ENCODE assay signal across 9 cellular contexts in genomic region chr13:95191821-95192220, GRCh38.
DNase-seq lines count a peak whose midpoint lies in the region; ATAC-seq and TF ChIP-seq lines count a peak whose summit lies in the region.
"Had no signal": no experiment of that assay in that cellular context is flagged by ENCODE, and none has a peak within 500 bp of the region (broad histone marks: within the 10 kb centered on the region; RNA-seq: fewer than 3 reads in every experiment).

No MANE protein-coding gene starts in this region.

- H3K36me3 Mint-ChIP-seq in CD8-positive, alpha-beta T cell: peaks cover 11% of the 10 kb centered on the region
- peaks cover 2% of the 10 kb centered on the region for H3K36me3 Mint-ChIP-seq in activated CD4-positive, alpha-beta memory T cell treated with anti-CD3 and anti-CD28 coated beads, Interleukin-2, amount 10 ng/mL, durations not matched to agents 7 days and 5 days (ENCODE audit: low read depth)
- H3K36me3 Mint-ChIP-seq in endothelial cell (ENCODE audit: low read depth, unreplicated experiment): peaks cover 8% of the 10 kb centered on the region

- CTCF ChIA-PET in CD8-positive, alpha-beta T cell (lab: Charles Lee): interaction anchor here (0.9 to 7.5 kb wide), 18 partner anchors 9 to 284 kb away, joined by 3 to 205 read pairs (median 4); no protein-coding TSS in a partner anchor
- CTCF ChIA-PET in activated CD4-positive, alpha-beta memory T cell treated with anti-CD3 and anti-CD28 coated beads, Interleukin-2, amount 10 ng/mL, durations not matched to agents 7 days and 5 days (lab: Charles Lee): interaction anchor here (0.6 to 10.1 kb wide), 23 partner anchors 9 to 642 kb away, joined by 3 to 223 read pairs (median 4); partner anchors contain the start of gene ABCC4

- POLR2A ChIA-PET in CD8-positive, alpha-beta T cell (lab: Charles Lee): interaction anchor here (0.5 to 1.2 kb wide), 4 partner anchors 11 to 212 kb away, joined by 3 read pairs; no protein-coding TSS in a partner anchor
- POLR2A ChIA-PET in activated CD4-positive, alpha-beta memory T cell treated with anti-CD3 and anti-CD28 coated beads, Interleukin-2, amount 10 ng/mL, durations not matched to agents 7 days and 5 days (lab: Charles Lee): no interaction called here

- peak; percentile 65 for ATAC-seq in CD8-positive, alpha-beta T cell
- ATAC-seq in GM19328 (IDR thresholded peaks at IDR 0.05; ENCODE audit: unreplicated experiment) (peak; percentile 83), HG03354 (IDR thresholded peaks at IDR 0.05; ENCODE audit: poor library complexity, severe bottlenecking, unreplicated experiment) (peak; percentile 93)

- TF ChIP-seq CTCF in CD8-positive, alpha-beta T cell (IDR thresholded peaks at IDR 0.05): peak; percentile 54
- peak; percentile 84 for TF ChIP-seq CTCF in endothelial cell (IDR thresholded peaks at IDR 0.05; ENCODE audit: unreplicated experiment)

- H3K36me3 ChIP-seq in CD8-positive, alpha-beta T cell (ENCODE audit: insufficient read depth, low read length): no peaks in the 10 kb centered on the region

- no peaks in the 10 kb centered on the region for H3K9me3 ChIP-seq in CD8-positive, alpha-beta T cell (ENCODE audit: low read length)

- DNase-seq in CD8-positive, alpha-beta T cell: peak; percentile 29 to 74 (median 57)
- DNase-seq in NCI-H748 (lab: John Stamatoyannopoulos, UW; ENCODE audit: unreplicated experiment) (peak; percentile 62), endothelial cell (ENCODE audit: low spot score) (peak; percentile 93), mucosa of gallbladder (ENCODE audit: low spot score) (peak; percentile 80)
- peak; percentile 66 for DNase-seq in activated CD4-positive, alpha-beta memory T cell treated with anti-CD3 and anti-CD28 coated beads, Interleukin-2, amount 10 ng/mL, durations not matched to agents 7 days and 5 days
- peak; percentile 26 to 46 for DNase-seq in stimulated activated CD8-positive, alpha-beta memory T cell treated with anti-CD3 and anti-CD28 coated beads, Interleukin-7, amount 100 ng/mL, for 48 hours (ENCODE audit: extremely low read depth in 1 of 2, low read depth in 1 of 2)

- no peaks in the 10 kb centered on the region for H3K27me3 ChIP-seq in CD8-positive, alpha-beta T cell (ENCODE audit: insufficient read depth, low read length)

- H3K27me3 Mint-ChIP-seq in CD8-positive, alpha-beta T cell (ENCODE audit: low read depth): no peaks in the 10 kb centered on the region
- no peaks in the 10 kb centered on the region for H3K27me3 Mint-ChIP-seq in activated CD4-positive, alpha-beta memory T cell treated with anti-CD3 and anti-CD28 coated beads, Interleukin-2, amount 10 ng/mL, durations not matched to agents 7 days and 5 days
- H3K27me3 Mint-ChIP-seq in endothelial cell (ENCODE audit: unreplicated experiment): peaks cover 1% of the 10 kb centered on the region
- H3K27me3 Mint-ChIP-seq: activated naive CD8-positive, alpha-beta T cell had no signal

- H3K4me1 ChIP-seq in CD8-positive, alpha-beta T cell (ENCODE audit: insufficient read depth, low read length): no peaks in the 10 kb centered on the region

- intact Hi-C loops in CD8-positive, alpha-beta T cell (cut with DNase I, micrococcal nuclease): loop anchor here in 1 of 2 experiments (2.0 to 5.0 kb wide), 2 partner anchors 285 to 643 kb away; no protein-coding TSS in a partner anchor

- H3K4me3 ChIP-seq in CD8-positive, alpha-beta T cell (ENCODE audit: low read depth, low read length): no peak overlapping the region

- H3K4me3 Mint-ChIP-seq in CD8-positive, alpha-beta T cell: no peak overlapping the region
- no peak overlapping the region for H3K4me3 Mint-ChIP-seq in activated CD4-positive, alpha-beta memory T cell treated with anti-CD3 and anti-CD28 coated beads, Interleukin-2, amount 10 ng/mL, durations not matched to agents 7 days and 5 days
- H3K4me3 Mint-ChIP-seq in endothelial cell (ENCODE audit: unreplicated experiment): no peak overlapping the region
- H3K4me3 Mint-ChIP-seq: activated naive CD8-positive, alpha-beta T cell had no signal

- peaks cover 10% of the 10 kb centered on the region for H3K4me1 Mint-ChIP-seq in CD8-positive, alpha-beta T cell (ENCODE audit: low read depth)
- H3K4me1 Mint-ChIP-seq in activated CD4-positive, alpha-beta memory T cell treated with anti-CD3 and anti-CD28 coated beads, Interleukin-2, amount 10 ng/mL, durations not matched to agents 7 days and 5 days: peaks cover 14% of the 10 kb centered on the region
- H3K4me1 Mint-ChIP-seq in endothelial cell (ENCODE audit: unreplicated experiment): peaks cover 7% of the 10 kb centered on the region

- no peak overlapping the region for H3K27ac ChIP-seq in CD8-positive, alpha-beta T cell (ENCODE audit: low read depth, low read length)

- H3K27ac Mint-ChIP-seq in CD8-positive, alpha-beta T cell: no peak overlapping the region
- no peak overlapping the region for H3K27ac Mint-ChIP-seq in activated CD4-positive, alpha-beta memory T cell treated with anti-CD3 and anti-CD28 coated beads, Interleukin-2, amount 10 ng/mL, durations not matched to agents 7 days and 5 days
- no peak overlapping the region for H3K27ac Mint-ChIP-seq in endothelial cell (ENCODE audit: unreplicated experiment)
- H3K27ac Mint-ChIP-seq: activated naive CD8-positive, alpha-beta T cell had no signal

- H3K9me3 Mint-ChIP-seq in CD8-positive, alpha-beta T cell: no peaks in the 10 kb centered on the region
- no peaks in the 10 kb centered on the region for H3K9me3 Mint-ChIP-seq in activated CD4-positive, alpha-beta memory T cell treated with anti-CD3 and anti-CD28 coated beads, Interleukin-2, amount 10 ng/mL, durations not matched to agents 7 days and 5 days
- H3K9me3 Mint-ChIP-seq in endothelial cell (ENCODE audit: unreplicated experiment): no peaks in the 10 kb centered on the region

Comparison
In these comparisons a context has a peak if more than half of its experiments do, and no peak if none do; other contexts are left out.
1. DNase-seq: peak in every context shown above with its lines; median percentile 93 in endothelial cell; 80 in mucosa of gallbladder; 66 in activated CD4-positive, alpha-beta memory T cell treated with anti-CD3 and anti-CD28 coated beads, Interleukin-2, amount 10 ng/mL, durations not matched to agents 7 days and 5 days; 62 in NCI-H748; 57 in CD8-positive, alpha-beta T cell; 36 in stimulated activated CD8-positive, alpha-beta memory T cell treated with anti-CD3 and anti-CD28 coated beads, Interleukin-7, amount 100 ng/mL, for 48 hours.